In genomic region chr7:18087031-18087686, GRCh38 we compare ENCODE assay signal across 8 cellular contexts. TPM values are rescaled to one million over a fixed set of nuclear protein-coding genes. Genes with fewer than 3 reads are reported as not detected.
DNase-seq lines count a peak whose midpoint lies in the region; ATAC-seq and TF ChIP-seq lines count a peak whose summit lies in the region.

No MANE protein-coding gene starts in this region.

- H3K4me1 ChIP-seq in mesendoderm (ENCODE audit: control insufficient read depth, low read depth, low read length) (no peaks in the 10 kb centered on the region), upper lobe of left lung (peaks cover 7 to 16% (median 15%) of the 10 kb centered on the region in 4 donors)

- no peak overlapping the region for H3K18ac ChIP-seq in mesendoderm (ENCODE audit: low read length)

- peak overlapping the region; percentile 10 for H3K9ac ChIP-seq in mesendoderm (ENCODE audit: low read length)

- no peak overlapping the region for H2BK5ac ChIP-seq in mesendoderm (ENCODE audit: low read length)

- no peak for TF ChIP-seq CTCF in coronary artery (IDR thresholded peaks at IDR 0.05)
- no peak for TF ChIP-seq CTCF in upper lobe of left lung (IDR thresholded peaks at IDR 0.05)

- H2AK5ac ChIP-seq in mesendoderm (ENCODE audit: low read length): no peak overlapping the region

- no peaks in the 10 kb centered on the region for H3K79me2 ChIP-seq in mesendoderm (ENCODE audit: control insufficient read depth, insufficient read depth, low read length)

- H3K79me1 ChIP-seq in mesendoderm (ENCODE audit: low read length): no peaks in the 10 kb centered on the region

- ATAC-seq in upper lobe of left lung (ENCODE audit: low FRiP score in 2 of 2): peak in 1 of 2 donors; percentile 29
- no peak for ATAC-seq in HG03025 (IDR thresholded peaks at IDR 0.05; ENCODE audit: low FRiP score, unreplicated experiment)
- ATAC-seq in esophagus mucosa: no peak
- no peak for ATAC-seq in left lobe of liver

- no peak overlapping the region for H3K23ac ChIP-seq in mesendoderm (ENCODE audit: low read length)

- no peak overlapping the region for H2BK120ac ChIP-seq in mesendoderm (ENCODE audit: low read depth, low read length)

- no peak overlapping the region for H3K56ac ChIP-seq in mesendoderm (ENCODE audit: low read length)

- no peak overlapping the region for H4K5ac ChIP-seq in mesendoderm (ENCODE audit: low read length)

- no peak for TF ChIP-seq EP300 in upper lobe of left lung (IDR thresholded peaks at IDR 0.05)

- no peak for TF ChIP-seq POLR2A in upper lobe of left lung (IDR thresholded peaks at IDR 0.05)

- H3K27ac ChIP-seq in coronary artery: peak overlapping the region in 1 of 2 donors; percentile 17
- no peak overlapping the region for H3K27ac ChIP-seq in mesendoderm (ENCODE audit: low read depth, low read length)
- no peak overlapping the region for H3K27ac ChIP-seq in upper lobe of left lung

- H3K4me2 ChIP-seq in mesendoderm (ENCODE audit: low read length): peak overlapping the region; percentile 38

- no CpG with 5 or more reads among the region's 36 CpGs for WGBS in mesendoderm (ENCODE audit: extremely low coverage, insufficient coverage, low lambda C conversion rate)
- WGBS in upper lobe of left lung, 2 donors: 14 to 17% methylated on average over 25 to 29 of the region's 36 CpGs

- H3K27me3 ChIP-seq in mesendoderm (ENCODE audit: insufficient read depth, low read length, poor library complexity): no peaks in the 10 kb centered on the region
- peaks cover 0 to 14% (median 7%) of the 10 kb centered on the region in 4 donors for H3K27me3 ChIP-seq in upper lobe of left lung

- no peak overlapping the region for H2BK15ac ChIP-seq in mesendoderm (replicated peaks; ENCODE audit: low read depth)

- H3K9me3 ChIP-seq in upper lobe of left lung: peaks cover 0 to 3% (median 0%) of the 10 kb centered on the region in 4 donors

- H4K8ac ChIP-seq in mesendoderm (ENCODE audit: low read depth, low read length): no peak overlapping the region

- no peak overlapping the region for H3K4ac ChIP-seq in mesendoderm (ENCODE audit: low read depth, low read length)

- H3K4me3 ChIP-seq in coronary artery (peak overlapping the region; percentile 87), mesendoderm (ENCODE audit: low read length) (no peak overlapping the region), upper lobe of left lung (peak overlapping the region; percentile 36 to 77 (median 64))

- DNase-seq in ELR (ENCODE audit: low read depth) (peak; percentile 30), NCI-H146 treated with DMSO at 0.1 percent for 48 hours (lab: John Stamatoyannopoulos, UW; ENCODE audit: unreplicated experiment) (peak; percentile 31), coronary artery (ENCODE audit: low spot score) (no peak), mesendoderm (peak; percentile 42), upper lobe of left lung (peak in 1 of 2 donors; percentile 77), left lobe of liver (ENCODE audit: low spot score) (no peak)

- H3K36me3 ChIP-seq in mesendoderm (ENCODE audit: control insufficient read depth, insufficient read depth, low read length) (no peaks in the 10 kb centered on the region), upper lobe of left lung (no peaks in the 10 kb centered on the region)

RNA-seq across cellular contexts. Expression of gene PRPS1L1, which starts 59.5 kb away (rescaled TPM):
- polyA plus RNA-seq in mesendoderm (2013, experiment 1 of 2): not detected
- not detected for polyA plus RNA-seq in mesendoderm (2013, experiment 2 of 2)
- total RNA-seq in upper lobe of left lung (not detected), esophagus mucosa (not detected), left lobe of liver (not detected)

Comparison
In these comparisons a context has a peak if more than half of its experiments do, and no peak if none do; other contexts are left out.
1. DNase-seq: peak in ELR (single experiment), NCI-H146 treated with DMSO at 0.1 percent for 48 hours (single experiment) and mesendoderm (single experiment); none in coronary artery (single experiment) and left lobe of liver (single experiment).